In the genomic region with DNA sequence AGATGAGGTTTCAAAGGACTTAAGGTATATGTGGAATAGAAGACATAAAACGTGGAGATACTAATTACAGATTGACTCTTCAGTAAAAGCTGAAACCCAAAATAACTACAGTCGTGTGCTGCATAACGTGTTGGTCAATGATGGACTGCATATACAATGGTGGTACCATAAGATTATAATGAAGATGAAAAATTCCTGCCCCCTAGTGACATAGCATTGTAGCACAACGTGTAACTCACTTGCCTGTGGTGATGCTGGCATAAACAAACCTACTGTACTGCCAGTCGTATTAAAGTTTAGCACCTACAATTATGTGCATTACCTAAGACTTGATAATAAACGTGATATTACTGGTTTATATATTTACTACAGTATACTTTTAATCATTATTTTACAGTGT, we compare ENCODE assay signal across 8 cellular contexts.
A peak's percentile ranks its signal among the peaks of the same experiment; 100 is the strongest.
DNase-seq lines count a peak whose midpoint lies in the region; ATAC-seq, FAIRE-seq and TF ChIP-seq lines count a peak whose summit lies in the region.

No MANE protein-coding gene starts in this region.

- no peak overlapping the region for H3K4me2 ChIP-seq in OCI-LY1 (ENCODE audit: low read length)

- CTCF ChIA-PET in HEK293T (lab: Yijun Ruan, JAX) = no interaction called here

- peak; percentile 43 for ATAC-seq in left lobe of liver
- no peak for ATAC-seq in activated CD4-positive, CD25-positive, alpha-beta regulatory T cell treated with anti-CD3 and anti-CD28 coated beads, Interleukin-2, amount 50 U/mL, for 24 hours
- no peak for ATAC-seq in activated naive CD8-positive, alpha-beta T cell treated with anti-CD3 and anti-CD28 coated beads, Interleukin-2, amount 50 U/mL, for 24 hours

- H3F3A ChIP-seq in OCI-LY1 (ENCODE audit: insufficient read depth, low read length) = no peaks in the 10 kb centered on the region

- H3K9ac ChIP-seq in OCI-LY1 (ENCODE audit: low read length) = no peak overlapping the region

- H3K36me3 ChIP-seq in GM06990 (ENCODE audit: control insufficient read depth, insufficient read depth, low read length) (no peaks in the 10 kb centered on the region), OCI-LY1 (ENCODE audit: insufficient read depth, low read length) (no peaks in the 10 kb centered on the region)

- H3K27me3 Mint-ChIP-seq in activated naive CD8-positive, alpha-beta T cell treated with anti-CD3 and anti-CD28 coated beads, Interleukin-2, amount 50 U/mL, for 24 hours = no peaks in the 10 kb centered on the region

- POLR2A ChIA-PET in HEK293T (lab: Yijun Ruan, JAX) = no interaction called here

- no peaks in the 10 kb centered on the region for H3K79me2 ChIP-seq in OCI-LY1 (ENCODE audit: insufficient read depth, low read length)

- FAIRE-seq in frontal cortex (lab: Jason Lieb, UNC) = no peak

- H3K9me3 ChIP-seq in OCI-LY1 (ENCODE audit: low read length) = peaks cover 3% of the 10 kb centered on the region; the same call in 1 of the 2 replicates

- H3K27me3 ChIP-seq in GM06990 (replicated peaks; ENCODE audit: control insufficient read depth, insufficient read depth, low read length) (no peaks in the 10 kb centered on the region), OCI-LY1 (ENCODE audit: insufficient read depth, low read length) (no peaks in the 10 kb centered on the region)

- H3K4me3 ChIP-seq in GM06990 (replicated peaks; ENCODE audit: low read depth, low read length) = no peak overlapping the region
- no peak overlapping the region for H3K4me3 ChIP-seq in OCI-LY1 (ENCODE audit: low read depth, low read length, poor library complexity, severe bottlenecking)

- no peaks in the 10 kb centered on the region for H4K20me1 ChIP-seq in OCI-LY1 (ENCODE audit: insufficient read depth, low read length)

- no peak overlapping the region for H3K27ac Mint-ChIP-seq in activated naive CD8-positive, alpha-beta T cell treated with anti-CD3 and anti-CD28 coated beads, Interleukin-2, amount 50 U/mL, for 24 hours

- H3K36me3 Mint-ChIP-seq in activated naive CD8-positive, alpha-beta T cell treated with anti-CD3 and anti-CD28 coated beads, Interleukin-2, amount 50 U/mL, for 24 hours (ENCODE audit: low read depth) = no peaks in the 10 kb centered on the region

- H3K9me2 ChIP-seq in OCI-LY1 (ENCODE audit: low read depth, low read length) = no peaks in the 10 kb centered on the region

- no peaks in the 10 kb centered on the region for H3K4me1 Mint-ChIP-seq in activated naive CD8-positive, alpha-beta T cell treated with anti-CD3 and anti-CD28 coated beads, Interleukin-2, amount 50 U/mL, for 24 hours

- TF ChIP-seq CTCF in GM06990 (IDR thresholded peaks at IDR 0.05; ENCODE audit: insufficient read depth, low read length, poor library complexity, severe bottlenecking) = peak; percentile 43
- TF ChIP-seq CTCF in OCI-LY1 (IDR thresholded peaks at IDR 0.05; ENCODE audit: low read length) = peak; percentile 65

- H3K9me3 Mint-ChIP-seq in activated naive CD8-positive, alpha-beta T cell treated with anti-CD3 and anti-CD28 coated beads, Interleukin-2, amount 50 U/mL, for 24 hours = peaks cover 7% of the 10 kb centered on the region

- H2AFZ ChIP-seq in OCI-LY1 (ENCODE audit: low read length) = no peak overlapping the region

- no peak for DNase-seq in GM06990 (ENCODE audit: extremely low read depth, insufficient read length)
- peak; percentile 6 for DNase-seq in HEK293T (ENCODE audit: extremely low spot score)
- no peak for DNase-seq in left lobe of liver (ENCODE audit: low spot score)
- DNase-seq in frontal cortex (ENCODE audit: low spot score in 2 of 2) = no peak
- DNase-seq in activated naive CD8-positive, alpha-beta T cell treated with anti-CD3 and anti-CD28 coated beads, Interleukin-2, amount 50 U/mL, for 24 hours = no peak
- DNase-seq in T-helper 1 cell = no peak

- H3K4me1 ChIP-seq in OCI-LY1 (ENCODE audit: insufficient read depth, low read length, severe bottlenecking) = no peaks in the 10 kb centered on the region

- H3K27ac ChIP-seq in OCI-LY1 (ENCODE audit: low read depth, low read length, poor library complexity, severe bottlenecking) = no peak overlapping the region

- no peak overlapping the region for H3K4me3 Mint-ChIP-seq in activated naive CD8-positive, alpha-beta T cell treated with anti-CD3 and anti-CD28 coated beads, Interleukin-2, amount 50 U/mL, for 24 hours

TF ChIP-seq in HEK293T, 16 proteins besides CTCF, POLR2A, EP300 and RAD21:
- no peak for TF ChIP-seq ARNT (IDR thresholded peaks at IDR 0.05)
- TF ChIP-seq HDGF (IDR thresholded peaks at IDR 0.05; ENCODE audit: borderline replicate concordance) = no peak
- TF ChIP-seq FOXK2 (IDR thresholded peaks at IDR 0.05) = no peak
- no peak for TF ChIP-seq L3MBTL2 (conservative IDR thresholded peaks at IDR 0.05)
- no peak for TF ChIP-seq FOXM1 (IDR thresholded peaks at IDR 0.05; ENCODE audit: borderline replicate concordance)
